In the genomic region with DNA sequence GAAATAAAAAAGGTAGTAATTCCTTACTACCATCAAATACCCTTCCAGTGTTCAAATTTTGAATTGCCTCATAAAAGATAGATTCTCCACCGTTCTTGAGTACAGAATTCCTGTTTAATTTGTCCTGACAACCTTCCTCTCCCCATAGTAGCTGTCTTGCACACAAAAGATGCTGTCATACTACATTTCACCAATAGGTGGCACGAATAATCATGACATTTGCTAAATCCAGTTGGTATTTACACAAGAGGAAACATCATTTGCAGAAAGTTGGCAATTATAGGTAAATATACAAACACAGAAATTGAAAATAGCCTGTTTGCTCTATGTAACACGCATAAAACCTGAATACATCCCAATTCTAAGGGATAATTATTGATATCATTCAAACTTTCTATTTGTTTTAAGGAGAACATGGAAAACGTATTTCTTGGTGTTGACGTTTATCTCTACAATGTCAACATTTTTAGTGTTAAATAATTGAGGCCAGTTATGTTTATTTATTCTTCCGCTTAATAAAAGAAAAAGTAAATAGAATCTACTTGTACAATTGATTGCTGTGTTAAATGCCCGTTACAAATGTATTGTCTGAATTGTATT, we compare ENCODE assay signal across 9 cellular contexts. TPM values are rescaled to one million over a fixed set of nuclear protein-coding genes. Genes with fewer than 3 reads are reported as not detected.
DNase-seq lines count a peak whose midpoint lies in the region; ATAC-seq and TF ChIP-seq lines count a peak whose summit lies in the region.
"Had no signal": no experiment of that assay in that cellular context is flagged by ENCODE, and none has a peak within 500 bp of the region (broad histone marks: within the 10 kb centered on the region; RNA-seq: fewer than 3 reads in every experiment).

No MANE protein-coding gene starts in this region.

- H2AFZ ChIP-seq in MM.1S (ENCODE audit: low read length) (no peak overlapping the region), fibroblast of lung (ENCODE audit: low read length) (no peak overlapping the region)

- no peaks in the 10 kb centered on the region for H3K9me2 ChIP-seq in MM.1S (replicated peaks; ENCODE audit: insufficient read depth, low read length)

- H3K4me1 ChIP-seq in MM.1S (ENCODE audit: low read length) (no peaks in the 10 kb centered on the region), fibroblast of lung (ENCODE audit: control insufficient read depth, extremely low read depth, insufficient read depth, low read length) (no peaks in the 10 kb centered on the region), prostate gland (replicated peaks) (no peaks in the 10 kb centered on the region)

- H3K4me3 ChIP-seq in MM.1S (ENCODE audit: low read length) = no peak overlapping the region
- H3K4me3 ChIP-seq in fibroblast of lung (replicated peaks in 1 of 4; ENCODE audit: control extremely low read depth in 1 of 4, insufficient read depth in 1 of 4, low read depth in 3 of 4, low read length in 4 of 4) = no peak overlapping the region
- no peak overlapping the region for H3K4me3 ChIP-seq in prostate gland
- no peak overlapping the region for H3K4me3 ChIP-seq in coronary artery
- H3K4me3 ChIP-seq: skin epidermis had no signal

- peak; percentile 56 for DNase-seq in COR-L47 (lab: John Stamatoyannopoulos, UW)
- DNase-seq in GM19240 (ENCODE audit: insufficient read length, low spot score) = peak; percentile 11
- DNase-seq in MM.1S = peak; percentile 65
- peak; percentile 65 for DNase-seq in SK-N-DZ (ENCODE audit: low spot score)
- peak; percentile 52 to 76 for DNase-seq in fibroblast of lung (ENCODE audit: low read depth in 2 of 2)
- peak; percentile 52 for DNase-seq in prostate gland (ENCODE audit: low spot score)
- DNase-seq in coronary artery (ENCODE audit: low spot score) = no peak

- no peak for TF ChIP-seq POLR2A in prostate gland (IDR thresholded peaks at IDR 0.05)

- H3K4me2 ChIP-seq in MM.1S (ENCODE audit: low read depth, low read length) (no peak overlapping the region), fibroblast of lung (ENCODE audit: extremely low read depth, insufficient read depth, low read length) (no peak overlapping the region)

- no peaks in the 10 kb centered on the region for H3K9me3 ChIP-seq in MM.1S (replicated peaks; ENCODE audit: insufficient read depth, low read length)
- no peaks in the 10 kb centered on the region for H3K9me3 ChIP-seq in fibroblast of lung (ENCODE audit: control insufficient read depth, insufficient read depth, low read depth, low read length)
- no peaks in the 10 kb centered on the region for H3K9me3 ChIP-seq in prostate gland

- ATAC-seq in HG03045 (IDR thresholded peaks at IDR 0.05; ENCODE audit: unreplicated experiment) = no peak

- WGBS in prostate gland = 29% methylated on average over 7 of the region's 7 CpGs

- H3K36me3 ChIP-seq in MM.1S (replicated peaks; ENCODE audit: insufficient read depth, low read length) = no peaks in the 10 kb centered on the region
- H3K36me3 ChIP-seq in fibroblast of lung (ENCODE audit: control insufficient read depth, insufficient read depth, low read length) = no peaks in the 10 kb centered on the region
- H3K36me3 ChIP-seq in prostate gland = no peaks in the 10 kb centered on the region

- intact Hi-C loops in prostate gland (cut with DNase I) = no loop called here

- no peaks in the 10 kb centered on the region for H3F3A ChIP-seq in MM.1S (ENCODE audit: insufficient read depth, low read length)

- no peak overlapping the region for H3K9ac ChIP-seq in MM.1S (ENCODE audit: low read length)
- no peak overlapping the region for H3K9ac ChIP-seq in fibroblast of lung (ENCODE audit: insufficient read depth, low read length)

- no peaks in the 10 kb centered on the region for H3K79me2 ChIP-seq in MM.1S (ENCODE audit: low read length)
- no peaks in the 10 kb centered on the region for H3K79me2 ChIP-seq in fibroblast of lung (ENCODE audit: control insufficient read depth, insufficient read depth, low read length)

- TF ChIP-seq CTCF in MM.1S (IDR thresholded peaks at IDR 0.05; ENCODE audit: low read length) = peak; percentile 82
- TF ChIP-seq CTCF in fibroblast of lung (conservative IDR thresholded peaks at IDR 0.05 in 1 of 2, IDR thresholded peaks at IDR 0.05 in 1 of 2; ENCODE audit: low read depth in 1 of 2, low read length in 2 of 2) = peak; percentile 57 to 81
- TF ChIP-seq CTCF in prostate gland (IDR thresholded peaks at IDR 0.05) = peak; percentile 48 to 79 (median 73)
- no peak for TF ChIP-seq CTCF in coronary artery (IDR thresholded peaks at IDR 0.05)

- H3K27ac ChIP-seq in MM.1S (ENCODE audit: low read length) = no peak overlapping the region
- no peak overlapping the region for H3K27ac ChIP-seq in fibroblast of lung (ENCODE audit: insufficient read depth, low read length)
- H3K27ac ChIP-seq in prostate gland = no peak overlapping the region
- no peak overlapping the region for H3K27ac ChIP-seq in coronary artery
- H3K27ac ChIP-seq: skin epidermis had no signal

- H3K27me3 ChIP-seq in MM.1S (replicated peaks; ENCODE audit: insufficient read depth, low read length) (no peaks in the 10 kb centered on the region), fibroblast of lung (ENCODE audit: control insufficient read depth, insufficient read depth, low read length) (peaks cover 3% of the 10 kb centered on the region), prostate gland (replicated peaks; ENCODE audit: insufficient read depth) (no peaks in the 10 kb centered on the region)

- H4K20me1 ChIP-seq in MM.1S (ENCODE audit: insufficient read depth, low read length) = no peaks in the 10 kb centered on the region
- no peaks in the 10 kb centered on the region for H4K20me1 ChIP-seq in fibroblast of lung (ENCODE audit: control insufficient read depth, extremely low read depth, insufficient read depth, low read length)

RNA-seq across cellular contexts. Expression of gene CLDN10, which starts 58.3 kb away (rescaled TPM):
- 4.9 and 6.2 TPM in 2 replicates for polyA plus RNA-seq in SK-N-DZ (2014; cell fraction: cytosol; rRNA removed)
- polyA plus RNA-seq in SK-N-DZ (2014; cell fraction: nucleus; rRNA removed) = 1.7 and 3.0 TPM in 2 replicates
- total RNA-seq in fibroblast of lung (not detected in 2 replicates), prostate gland (1 to 10 TPM; 1.5 to 8.0 TPM)
- not detected in 2 replicates for polyA plus RNA-seq in fibroblast of lung
- polyA plus RNA-seq in fibroblast of lung (2012) = not detected in 2 replicates
- polyA minus RNA-seq in fibroblast of lung (ENCODE audit: low replicate concordance) = not detected in 2 replicates
